Comparison of ENCODE assay signal across 35 cellular contexts in genomic region chr11:65580031-65580692, GRCh38. TPM values are rescaled to one million over a fixed set of nuclear protein-coding genes. Genes with fewer than 3 reads are reported as not detected.
DNase-seq lines count a peak whose midpoint lies in the region; ATAC-seq, FAIRE-seq and TF ChIP-seq lines count a peak whose summit lies in the region.
"Had no signal": no experiment of that assay in that cellular context is flagged by ENCODE, and none has a peak within 500 bp of the region (broad histone marks: within the 10 kb centered on the region; RNA-seq: fewer than 3 reads in every experiment).

No MANE protein-coding gene starts in this region.

- no peak overlapping the region for H2AFZ ChIP-seq in HepG2 (ENCODE audit: low read length)
- H2AFZ ChIP-seq in H9 (ENCODE audit: low read length): no peak overlapping the region

- H3K27me3 Mint-ChIP-seq in H9 (ENCODE audit: low read depth): peaks cover 26% of the 10 kb centered on the region
- H3K27me3 Mint-ChIP-seq: activated CD8-positive, alpha-beta memory T cell treated with anti-CD3 and anti-CD28 coated beads, Interleukin-2, amount 10 ng/mL, durations not matched to agents 7 days and 5 days; IgD-negative memory B cell; naive thymus-derived CD4-positive, alpha-beta T cell had no signal

- CTCF ChIA-PET in HepG2 (lab: Yijun Ruan, JAX; ENCODE audit: low intra/inter-chr PET ratio, low total read pairs): no interaction called here

- 100% methylated on average over 5 of the region's 19 CpGs for WGBS in HepG2 (ENCODE audit: low lambda C conversion rate)
- WGBS in right lobe of liver (ENCODE audit: insufficient coverage, low coverage, low lambda C conversion rate, missing lambda C conversion rate): 100% methylated on average over 2 of the region's 19 CpGs
- WGBS in sigmoid colon, 2 donors: 93% methylated on average over 19 of the region's 19 CpGs
- no CpG with 5 or more reads among the region's 19 CpGs for WGBS in H9 (ENCODE audit: extremely low coverage, insufficient read length, low lambda C conversion rate)

- no peak overlapping the region for H4K5ac ChIP-seq in H9 (ENCODE audit: insufficient read length, low read depth, low read length)

- BruUV-seq in HepG2 (replicated peaks; lab: Mats Ljungman, UMichigan): no TSS peak

- DNase-seq in HepG2 (ENCODE audit: low spot score) (no peak), right lobe of liver (no peak), coronary artery (ENCODE audit: low spot score) (no peak), sigmoid colon (no peak), H9 (no peak), NCI-H748 (lab: John Stamatoyannopoulos, UW; ENCODE audit: unreplicated experiment) (no peak)
- DNase-seq: activated CD4-positive, alpha-beta T cell treated with anti-CD3 and anti-CD28 coated beads for 48 hours; activated CD8-positive, alpha-beta memory T cell treated with anti-CD3 and anti-CD28 coated beads, Interleukin-2, amount 10 ng/mL, durations not matched to agents 7 days and 5 days; activated naive CD4-positive, alpha-beta T cell treated with Interleukin-2 at 50 U/mL for 16 hours; activated T-cell treated with anti-CD3 and anti-CD28 coated beads, Interleukin-2, amount 50 U/mL, for 72 hours; BE2C; cerebellar nuclear complex; COR-L47; DMS53; dorsolateral prefrontal cortex; esophagus squamous epithelium; foreskin keratinocyte; midbrain; naive thymus-derived CD4-positive, alpha-beta T cell; NCI-H146; NCI-H774; occipital lobe; stimulated activated naive CD4-positive, alpha-beta T cell treated with Interleukin-2 at 50 U/mL for 16 hours; WERI-Rb-1 had no signal

- H3K4me3 Mint-ChIP-seq in H9: no peak overlapping the region
- H3K4me3 Mint-ChIP-seq: activated CD8-positive, alpha-beta memory T cell treated with anti-CD3 and anti-CD28 coated beads, Interleukin-2, amount 10 ng/mL, durations not matched to agents 7 days and 5 days; activated T-cell treated with anti-CD3 and anti-CD28 coated beads, Interleukin-2, amount 50 U/mL, for 72 hours; brain had no signal

- H3K27me3 ChIP-seq in HepG2 (ENCODE audit: control insufficient read depth in 1 of 2, insufficient read depth in 2 of 2, low read length in 2 of 2) (no peaks in the 10 kb centered on the region), right lobe of liver (no peaks in the 10 kb centered on the region), sigmoid colon (no peaks in the 10 kb centered on the region), H9 (ENCODE audit: insufficient read depth, low read length) (peaks cover 7% of the 10 kb centered on the region; the same call in 1 of the 2 replicates)
- H3K27me3 ChIP-seq: BE2C, dorsolateral prefrontal cortex, esophagus squamous epithelium had no signal

- no peak overlapping the region for H2BK20ac ChIP-seq in H9 (ENCODE audit: low read depth, low read length, poor library complexity, severe bottlenecking)

- no peak overlapping the region for H3K23ac ChIP-seq in H9 (ENCODE audit: insufficient read length, low read depth, low read length)

- H3K4me1 Mint-ChIP-seq in H9: peaks cover 9 to 18% of the 10 kb centered on the region in 2 experiments

- H3K27ac ChIP-seq in HepG2 (ENCODE audit: extremely low read length, insufficient read depth, low read length): no peak overlapping the region
- no peak overlapping the region for H3K27ac ChIP-seq in right lobe of liver
- H3K27ac ChIP-seq in coronary artery: peak overlapping the region; percentile 15 to 33
- H3K27ac ChIP-seq in sigmoid colon: peak overlapping the region; percentile 64 to 98 (median 86)
- H3K27ac ChIP-seq in H9 (ENCODE audit: insufficient read length, low read depth, low read length): no peak overlapping the region
- H3K27ac ChIP-seq: dorsolateral prefrontal cortex, foreskin keratinocyte, WERI-Rb-1 had no signal

- H3K4me1 ChIP-seq in HepG2 (ENCODE audit: insufficient read depth, low read length): peaks cover 48% of the 10 kb centered on the region
- H3K4me1 ChIP-seq in right lobe of liver: peaks cover 0 to 13% (median 0%) of the 10 kb centered on the region in 4 donors
- H3K4me1 ChIP-seq in sigmoid colon: peaks cover 0 to 65% (median 48%) of the 10 kb centered on the region in 4 donors
- no peaks in the 10 kb centered on the region for H3K4me1 ChIP-seq in H9 (ENCODE audit: insufficient read depth, low read length)
- H3K4me1 ChIP-seq: BE2C had no signal

- H3K56ac ChIP-seq in H9 (ENCODE audit: insufficient read length, low read depth, low read length): no peak overlapping the region

- no peak overlapping the region for H3K4ac ChIP-seq in H9 (ENCODE audit: low read depth, low read length)

- H4K91ac ChIP-seq in H9 (ENCODE audit: insufficient read length, low read depth, low read length): no peak overlapping the region

- H2BK12ac ChIP-seq in H9 (ENCODE audit: insufficient read length, low read depth, low read length): no peak overlapping the region

- in situ Hi-C loops in HepG2 (cut with HindIII; ENCODE audit: extremely low pct_ligation_motif_present, low pct_unique_long_range_greater_than_20kb): no loop called here

- H2AK5ac ChIP-seq in H9 (ENCODE audit: insufficient read length, low read length): no peak overlapping the region

- H3K18ac ChIP-seq in H9 (ENCODE audit: insufficient read length, low read depth, low read length): no peak overlapping the region

- H3K4me2 ChIP-seq in HepG2 (ENCODE audit: low read depth, low read length): no peak overlapping the region
- no peak overlapping the region for H3K4me2 ChIP-seq in H9 (ENCODE audit: insufficient read depth, insufficient read length, low read length)

- no peak for TF ChIP-seq RAD21 in HepG2 (CRISPR knock-in tag; IDR thresholded peaks at IDR 0.05)

- H3K9me3 ChIP-seq in HepG2 (ENCODE audit: low read length): no peaks in the 10 kb centered on the region
- no peaks in the 10 kb centered on the region for H3K9me3 ChIP-seq in right lobe of liver
- no peaks in the 10 kb centered on the region for H3K9me3 ChIP-seq in sigmoid colon
- no peaks in the 10 kb centered on the region for H3K9me3 ChIP-seq in H9 (ENCODE audit: control insufficient read depth, low read depth, low read length)
- H3K9me3 ChIP-seq: BE2C, esophagus squamous epithelium had no signal

- 0 out of 5 replicates have a peak, but pooled peaks cover 0 to 4% of the 10 kb centered on the region in 2 experiments for H3K36me3 ChIP-seq in HepG2 (replicated peaks in 1 of 2; ENCODE audit: control insufficient read depth in 1 of 2, insufficient read depth in 2 of 2, low read length in 2 of 2)
- H3K36me3 ChIP-seq in right lobe of liver: no peaks in the 10 kb centered on the region
- peaks cover 41 to 71% (median 47%) of the 10 kb centered on the region in 4 donors for H3K36me3 ChIP-seq in sigmoid colon
- H3K36me3 ChIP-seq: BE2C had no signal

- H3K14ac ChIP-seq in H9 (ENCODE audit: insufficient read depth, low read length): no peak overlapping the region

- H3K79me1 ChIP-seq in H9 (ENCODE audit: insufficient read depth, low read depth, low read length, poor library complexity, severe bottlenecking): no peaks in the 10 kb centered on the region

- H2BK5ac ChIP-seq in H9 (ENCODE audit: insufficient read length, low read length): no peak overlapping the region

- POLR2A ChIA-PET in HepG2 (lab: Yijun Ruan, JAX): interaction anchor here (0.6 kb wide), 1 partner anchor 24 kb away, joined by 3 read pairs; no protein-coding TSS in a partner anchor

- H2BK15ac ChIP-seq in H9 (ENCODE audit: low read depth, low read length): no peak overlapping the region

- TF ChIP-seq EP300 in HepG2 (IDR thresholded peaks at IDR 0.05; ENCODE audit: low read depth in 2 of 2, low read length in 2 of 2) (no peak), HepG2 (CRISPR knock-in tag; IDR thresholded peaks at IDR 0.05; ENCODE audit: borderline replicate concordance) (no peak), sigmoid colon (IDR thresholded peaks at IDR 0.05) (no peak)

- H3K4me3 ChIP-seq in HepG2 (replicated peaks in 1 of 3; ENCODE audit: insufficient read depth in 1 of 3, low read depth in 2 of 3, low read length in 3 of 3) (no peak overlapping the region), right lobe of liver (no peak overlapping the region), coronary artery (no peak overlapping the region), sigmoid colon (no peak overlapping the region)
- H3K4me3 ChIP-seq: dorsolateral prefrontal cortex, esophagus squamous epithelium, skin epidermis had no signal

- no peak overlapping the region for H3T11ph ChIP-seq in H9 (ENCODE audit: low read length)

- no peak for TF ChIP-seq POLR2A in HepG2 (IDR thresholded peaks at IDR 0.05; ENCODE audit: insufficient read depth in 1 of 2, low read depth in 2 of 2, low read length in 2 of 2)
- TF ChIP-seq POLR2A in right lobe of liver (IDR thresholded peaks at IDR 0.05): no peak
- no peak for TF ChIP-seq POLR2A in sigmoid colon (IDR thresholded peaks at IDR 0.05)

- no peaks in the 10 kb centered on the region for H3K36me3 Mint-ChIP-seq in H9 (ENCODE audit: insufficient read depth in 1 of 3, low read depth in 3 of 3)
- H3K36me3 Mint-ChIP-seq: IgD-negative memory B cell had no signal

- H3K27ac Mint-ChIP-seq in H9: no peak overlapping the region
- H3K27ac Mint-ChIP-seq: activated CD8-positive, alpha-beta memory T cell treated with anti-CD3 and anti-CD28 coated beads, Interleukin-2, amount 10 ng/mL, durations not matched to agents 7 days and 5 days; brain had no signal

- no peak overlapping the region for H2BK120ac ChIP-seq in H9 (ENCODE audit: low read depth, low read length, poor library complexity, severe bottlenecking)

- H3K9ac ChIP-seq in HepG2 (ENCODE audit: insufficient read depth, low read depth, low read length): no peak overlapping the region
- H3K9ac ChIP-seq in H9 (ENCODE audit: extremely low read depth, insufficient read length, low read length): no peak overlapping the region

- no peaks in the 10 kb centered on the region for H3K23me2 ChIP-seq in H9 (ENCODE audit: insufficient read length, low read depth, low read length, poor library complexity, severe bottlenecking)

- H4K8ac ChIP-seq in H9 (replicated peaks; ENCODE audit: insufficient read length, low read depth, low read length): no peak overlapping the region

- H4K20me1 ChIP-seq in HepG2 (ENCODE audit: insufficient read depth, low read length) (no peaks in the 10 kb centered on the region), H9 (ENCODE audit: control insufficient read depth, insufficient read depth, insufficient read length) (no peaks in the 10 kb centered on the region)

- ATAC-seq in HepG2 (no peak), right lobe of liver (no peak), HG03139 (IDR thresholded peaks at IDR 0.05; ENCODE audit: unreplicated experiment) (no peak)
- ATAC-seq: activated CD8-positive, alpha-beta memory T cell treated with anti-CD3 and anti-CD28 coated beads, Interleukin-2, amount 10 ng/mL, durations not matched to agents 7 days and 5 days; activated T-cell treated with anti-CD3 and anti-CD28 coated beads, Interleukin-2, amount 50 U/mL, for 72 hours; foreskin keratinocyte; HCT116; naive thymus-derived CD4-positive, alpha-beta T cell had no signal

- FAIRE-seq in HepG2 (lab: Jason Lieb, UNC): no peak
- FAIRE-seq: endometrium, GM12892, RCC 7860, urothelium cell line had no signal

- no peaks in the 10 kb centered on the region for H3K9me3 Mint-ChIP-seq in H9
- H3K9me3 Mint-ChIP-seq: activated T-cell treated with anti-CD3 and anti-CD28 coated beads, Interleukin-2, amount 50 U/mL, for 72 hours; IgD-negative memory B cell; naive thymus-derived CD4-positive, alpha-beta T cell had no signal

- intact Hi-C loops in HepG2 (cut with micrococcal nuclease; ENCODE audit: unreplicated experiment) (no loop called here), right lobe of liver (cut with DNase I) (no loop called here), sigmoid colon (cut with DNase I) (no loop called here)

- H3K79me2 ChIP-seq in HepG2 (ENCODE audit: insufficient read depth, low read length) (peaks cover 1% of the 10 kb centered on the region), H9 (ENCODE audit: insufficient read depth, low read length) (no peaks in the 10 kb centered on the region)

- TF ChIP-seq CTCF in HepG2 (CRISPR knock-in tag; IDR thresholded peaks at IDR 0.05): no peak
- no peak for TF ChIP-seq CTCF in right lobe of liver (IDR thresholded peaks at IDR 0.05)
- TF ChIP-seq CTCF in coronary artery (IDR thresholded peaks at IDR 0.05): no peak
- no peak for TF ChIP-seq CTCF in sigmoid colon (IDR thresholded peaks at IDR 0.05)
- TF ChIP-seq CTCF in H9 (conservative IDR thresholded peaks at IDR 0.05): no peak

RNA-seq across cellular contexts. Expression of gene EHBP1L1, which starts 4.3 kb away (rescaled TPM):
- total RNA-seq in HepG2 (2016; rRNA removed; fragmentation: Illumina TruSeq; extraction: Trizol) (5.4 and 10.6 TPM in 2 replicates), right lobe of liver (10 to 100 TPM; 10.0 to 29.9 (median 13.7) TPM), sigmoid colon (100 to 1,000 TPM; 148 to 366 (median 194) TPM), H9 (2021) (13.8 and 14.5 TPM in 2 replicates)
- total RNA-seq in HepG2 (2016; cell fraction: cytosol; rRNA removed; fragmentation: Illumina TruSeq; extraction: Trizol; ENCODE audit: low read depth): 2.5 and 2.6 TPM in 2 replicates
- 3.9 and 9.7 TPM in 2 replicates for total RNA-seq in HepG2 (2016; cell fraction: insoluble cytoplasmic fraction; rRNA removed; fragmentation: Illumina TruSeq; extraction: Trizol)
- 3.4 TPM in 2 replicates for total RNA-seq in HepG2 (2016; cell fraction: membrane; rRNA removed; fragmentation: Illumina TruSeq; extraction: Trizol)
- 7.8 and 8.4 TPM in 2 replicates for total RNA-seq in HepG2 (2016; cell fraction: nucleus; rRNA removed; fragmentation: Illumina TruSeq; extraction: Trizol)
- polyA plus RNA-seq in HepG2 (2011; rRNA removed) (8.3 and 14.4 TPM in 2 replicates), sigmoid colon (10 to 100 TPM; 31.2 to 71.2 (median 71.2) TPM)
- 7.1 and 10.0 TPM in 2 replicates for polyA plus RNA-seq in HepG2 (2011; cell fraction: cytosol; rRNA removed)
- 74.9 and 85.5 TPM in 2 replicates for polyA plus RNA-seq in HepG2 (2011; cell fraction: nucleus; rRNA removed)
- 9.8 and 10.7 TPM in 2 replicates for polyA plus RNA-seq in HepG2 (2012)
- 0.58 and 0.94 TPM in 2 replicates for polyA plus RNA-seq in HepG2 (2016; cell fraction: cytosol; fragmentation: Illumina TruSeq; extraction: Trizol; ENCODE audit: low read depth)
- polyA plus RNA-seq in HepG2 (2016; cell fraction: insoluble cytoplasmic fraction; fragmentation: Illumina TruSeq; extraction: Trizol; ENCODE audit: low read depth): 4.6 and 5.1 TPM in 2 replicates
- 0.79 and 1.3 TPM in 2 replicates for polyA plus RNA-seq in HepG2 (2016; cell fraction: membrane; fragmentation: Illumina TruSeq; extraction: Trizol; ENCODE audit: low read depth)
- polyA plus RNA-seq in HepG2 (2016; cell fraction: nucleus; fragmentation: Illumina TruSeq; extraction: Trizol; ENCODE audit: insufficient read depth, low read depth): 27.0 and 30.2 TPM in 2 replicates
- polyA minus RNA-seq in HepG2 (2011; rRNA and poly(A)+ RNA removed; ENCODE audit: low replicate concordance): 23.3 and 45.1 TPM in 2 replicates
- 7.6 and 13.2 TPM in 2 replicates for polyA minus RNA-seq in HepG2 (2011; cell fraction: cytosol; rRNA and poly(A)+ RNA removed)
- 6.4 and 11.8 TPM in 2 replicates for polyA minus RNA-seq in HepG2 (2011; cell fraction: nucleus; rRNA and poly(A)+ RNA removed)

RNA-seq across cellular contexts. Expression of gene FAM89B, which starts 7.8 kb away (rescaled TPM):
- total RNA-seq in HepG2 (2016; rRNA removed; fragmentation: Illumina TruSeq; extraction: Trizol) (3.6 and 5.7 TPM in 2 replicates), right lobe of liver (10 to 100 TPM; 12.8 to 20.6 (median 14.6) TPM), sigmoid colon (10 to 100 TPM; 61.2 to 96.7 (median 91.6) TPM), H9 (2021) (20.0 and 21.7 TPM in 2 replicates)
- 7.8 and 8.7 TPM in 2 replicates for total RNA-seq in HepG2 (2016; cell fraction: cytosol; rRNA removed; fragmentation: Illumina TruSeq; extraction: Trizol; ENCODE audit: low read depth)
- total RNA-seq in HepG2 (2016; cell fraction: insoluble cytoplasmic fraction; rRNA removed; fragmentation: Illumina TruSeq; extraction: Trizol): 4.0 and 5.2 TPM in 2 replicates
- 8.0 and 9.6 TPM in 2 replicates for total RNA-seq in HepG2 (2016; cell fraction: membrane; rRNA removed; fragmentation: Illumina TruSeq; extraction: Trizol)
- total RNA-seq in HepG2 (2016; cell fraction: nucleus; rRNA removed; fragmentation: Illumina TruSeq; extraction: Trizol): 2.9 and 4.0 TPM in 2 replicates
- polyA plus RNA-seq in HepG2 (2011; rRNA removed) (8.0 and 11.5 TPM in 2 replicates), sigmoid colon (10 to 100 TPM; 34.0 to 63.3 (median 38.4) TPM)
- polyA plus RNA-seq in HepG2 (2011; cell fraction: cytosol; rRNA removed): 5.8 and 9.6 TPM in 2 replicates
- 29.0 and 34.8 TPM in 2 replicates for polyA plus RNA-seq in HepG2 (2011; cell fraction: nucleus; rRNA removed)
- polyA plus RNA-seq in HepG2 (2012): 3.6 and 5.3 TPM in 2 replicates
- polyA plus RNA-seq in HepG2 (2016; cell fraction: cytosol; fragmentation: Illumina TruSeq; extraction: Trizol; ENCODE audit: low read depth): 19.5 and 20.4 TPM in 2 replicates
- polyA plus RNA-seq in HepG2 (2016; cell fraction: insoluble cytoplasmic fraction; fragmentation: Illumina TruSeq; extraction: Trizol; ENCODE audit: low read depth): 7.9 and 9.1 TPM in 2 replicates
- 15.3 and 15.7 TPM in 2 replicates for polyA plus RNA-seq in HepG2 (2016; cell fraction: membrane; fragmentation: Illumina TruSeq; extraction: Trizol; ENCODE audit: low read depth)
- polyA plus RNA-seq in HepG2 (2016; cell fraction: nucleus; fragmentation: Illumina TruSeq; extraction: Trizol; ENCODE audit: insufficient read depth, low read depth): 11.6 and 13.0 TPM in 2 replicates
- 11.8 and 23.8 TPM in 2 replicates for polyA minus RNA-seq in HepG2 (2011; rRNA and poly(A)+ RNA removed; ENCODE audit: low replicate concordance)
- polyA minus RNA-seq in HepG2 (2011; cell fraction: cytosol; rRNA and poly(A)+ RNA removed): 1.9 and 4.2 TPM in 2 replicates
- 4.5 and 5.1 TPM in 2 replicates for polyA minus RNA-seq in HepG2 (2011; cell fraction: nucleus; rRNA and poly(A)+ RNA removed)

RNA-seq across cellular contexts. Expression of gene ZNRD2, which starts 9.9 kb away (rescaled TPM):
- 34.0 and 40.0 TPM in 2 replicates for total RNA-seq in HepG2 (2016; rRNA removed; fragmentation: Illumina TruSeq; extraction: Trizol)
- 15.3 and 19.2 TPM in 2 replicates for total RNA-seq in HepG2 (2016; cell fraction: cytosol; rRNA removed; fragmentation: Illumina TruSeq; extraction: Trizol; ENCODE audit: low read depth)
- total RNA-seq in HepG2 (2016; cell fraction: insoluble cytoplasmic fraction; rRNA removed; fragmentation: Illumina TruSeq; extraction: Trizol): 32.9 and 41.5 TPM in 2 replicates
- total RNA-seq in HepG2 (2016; cell fraction: membrane; rRNA removed; fragmentation: Illumina TruSeq; extraction: Trizol): 16.0 and 17.9 TPM in 2 replicates
- 11.5 and 15.7 TPM in 2 replicates for total RNA-seq in HepG2 (2016; cell fraction: nucleus; rRNA removed; fragmentation: Illumina TruSeq; extraction: Trizol)
- polyA plus RNA-seq in HepG2 (2011; rRNA removed): 29.2 and 31.4 TPM in 2 replicates
- 24.1 and 41.2 TPM in 2 replicates for polyA plus RNA-seq in HepG2 (2011; cell fraction: cytosol; rRNA removed)
- polyA plus RNA-seq in HepG2 (2011; cell fraction: nucleus; rRNA removed): 48.9 and 54.8 TPM in 2 replicates
- polyA plus RNA-seq in HepG2 (2012): 25.2 and 28.5 TPM in 2 replicates
- 26.6 and 28.0 TPM in 2 replicates for polyA plus RNA-seq in HepG2 (2016; cell fraction: cytosol; fragmentation: Illumina TruSeq; extraction: Trizol; ENCODE audit: low read depth)
- 42.9 and 46.1 TPM in 2 replicates for polyA plus RNA-seq in HepG2 (2016; cell fraction: insoluble cytoplasmic fraction; fragmentation: Illumina TruSeq; extraction: Trizol; ENCODE audit: low read depth)
- 23.7 and 24.4 TPM in 2 replicates for polyA plus RNA-seq in HepG2 (2016; cell fraction: membrane; fragmentation: Illumina TruSeq; extraction: Trizol; ENCODE audit: low read depth)
- 31.1 and 33.2 TPM in 2 replicates for polyA plus RNA-seq in HepG2 (2016; cell fraction: nucleus; fragmentation: Illumina TruSeq; extraction: Trizol; ENCODE audit: insufficient read depth, low read depth)
- 18.6 and 34.8 TPM in 2 replicates for polyA minus RNA-seq in HepG2 (2011; rRNA and poly(A)+ RNA removed; ENCODE audit: low replicate concordance)
- polyA minus RNA-seq in HepG2 (2011; cell fraction: cytosol; rRNA and poly(A)+ RNA removed): 8.6 and 11.3 TPM in 2 replicates
- polyA minus RNA-seq in HepG2 (2011; cell fraction: nucleus; rRNA and poly(A)+ RNA removed): 12.0 and 19.5 TPM in 2 replicates
- total RNA-seq in right lobe of liver: 10 to 100 TPM; 11.6 to 43.2 (median 16.5) TPM
- total RNA-seq in sigmoid colon: 10 to 100 TPM; 24.9 to 61.0 (median 58.5) TPM
- 10 to 100 TPM; 30.7 to 52.6 (median 36.6) TPM for polyA plus RNA-seq in sigmoid colon
- 43.7 and 45.8 TPM in 2 replicates for total RNA-seq in H9 (2021)

RNA-seq across cellular contexts. Expression of gene KCNK7, which starts 15.4 kb away (rescaled TPM):
- total RNA-seq in HepG2 (2016; rRNA removed; fragmentation: Illumina TruSeq; extraction: Trizol) (not detected in 2 replicates), right lobe of liver (under 1 TPM in 1 of 6 experiments, not detected in 5; 0.31 TPM), sigmoid colon (under 1 TPM in 2 of 4 donors, not detected in 2; 0.54 to 0.71 TPM), H9 (2021) (1.8 and 2.8 TPM in 2 replicates)
- not detected in 2 replicates for total RNA-seq in HepG2 (2016; cell fraction: cytosol; rRNA removed; fragmentation: Illumina TruSeq; extraction: Trizol; ENCODE audit: low read depth)
- not detected in 2 replicates for total RNA-seq in HepG2 (2016; cell fraction: insoluble cytoplasmic fraction; rRNA removed; fragmentation: Illumina TruSeq; extraction: Trizol)
- not detected in 2 replicates for total RNA-seq in HepG2 (2016; cell fraction: membrane; rRNA removed; fragmentation: Illumina TruSeq; extraction: Trizol)
- 1.2 TPM in 1 of 2 replicates, not detected in the other for total RNA-seq in HepG2 (2016; cell fraction: nucleus; rRNA removed; fragmentation: Illumina TruSeq; extraction: Trizol)
- polyA plus RNA-seq in HepG2 (2011; rRNA removed) (0.11 and 0.14 TPM in 2 replicates), sigmoid colon (1 to 10 TPM in 1 of 3 donors, not detected in 2; 1.4 TPM)
- polyA plus RNA-seq in HepG2 (2011; cell fraction: cytosol; rRNA removed): 0.04 TPM in 1 of 2 replicates, not detected in the other
- 0.69 and 0.97 TPM in 2 replicates for polyA plus RNA-seq in HepG2 (2011; cell fraction: nucleus; rRNA removed)
- polyA plus RNA-seq in HepG2 (2012): 0.28 TPM in 1 of 2 replicates, not detected in the other
- not detected in 2 replicates for polyA plus RNA-seq in HepG2 (2016; cell fraction: cytosol; fragmentation: Illumina TruSeq; extraction: Trizol; ENCODE audit: low read depth)
- polyA plus RNA-seq in HepG2 (2016; cell fraction: insoluble cytoplasmic fraction; fragmentation: Illumina TruSeq; extraction: Trizol; ENCODE audit: low read depth): not detected in 2 replicates
- not detected in 2 replicates for polyA plus RNA-seq in HepG2 (2016; cell fraction: membrane; fragmentation: Illumina TruSeq; extraction: Trizol; ENCODE audit: low read depth)
- 0.38 and 0.77 TPM in 2 replicates for polyA plus RNA-seq in HepG2 (2016; cell fraction: nucleus; fragmentation: Illumina TruSeq; extraction: Trizol; ENCODE audit: insufficient read depth, low read depth)
- 0.33 and 0.90 TPM in 2 replicates for polyA minus RNA-seq in HepG2 (2011; rRNA and poly(A)+ RNA removed; ENCODE audit: low replicate concordance)
- not detected in 2 replicates for polyA minus RNA-seq in HepG2 (2011; cell fraction: cytosol; rRNA and poly(A)+ RNA removed)
- 0.75 and 1.2 TPM in 2 replicates for polyA minus RNA-seq in HepG2 (2011; cell fraction: nucleus; rRNA and poly(A)+ RNA removed)
- total RNA-seq: kidney epithelial cell, temporal lobe had no signal
- polyA plus RNA-seq: IgD-negative memory B cell had no signal

RNA-seq across cellular contexts. Expression of gene LTBP3, which starts 22.0 kb away (rescaled TPM):
- total RNA-seq in HepG2 (2016; rRNA removed; fragmentation: Illumina TruSeq; extraction: Trizol) (4.2 and 12.2 TPM in 2 replicates), right lobe of liver (10 to 100 TPM; 26.6 to 94.1 (median 46.8) TPM), sigmoid colon (100 to 1,000 TPM in 2 of 4 donors, 10 to 100 TPM in 2; 79.6 to 268 (median 117) TPM), H9 (2021) (10.6 and 12.1 TPM in 2 replicates)
- total RNA-seq in HepG2 (2016; cell fraction: cytosol; rRNA removed; fragmentation: Illumina TruSeq; extraction: Trizol; ENCODE audit: low read depth): 3.8 and 4.6 TPM in 2 replicates
- total RNA-seq in HepG2 (2016; cell fraction: insoluble cytoplasmic fraction; rRNA removed; fragmentation: Illumina TruSeq; extraction: Trizol): 3.1 and 14.2 TPM in 2 replicates
- 6.5 and 7.6 TPM in 2 replicates for total RNA-seq in HepG2 (2016; cell fraction: membrane; rRNA removed; fragmentation: Illumina TruSeq; extraction: Trizol)
- 18.0 and 20.1 TPM in 2 replicates for total RNA-seq in HepG2 (2016; cell fraction: nucleus; rRNA removed; fragmentation: Illumina TruSeq; extraction: Trizol)
- polyA plus RNA-seq in HepG2 (2011; rRNA removed) (60.3 and 68.1 TPM in 2 replicates), sigmoid colon (10 to 100 TPM in 1 of 3 donors, 1 to 10 TPM in 2; 3.9 to 34.0 (median 9.6) TPM)
- polyA plus RNA-seq in HepG2 (2011; cell fraction: cytosol; rRNA removed): 16.4 and 24.6 TPM in 2 replicates
- 549 and 694 TPM in 2 replicates for polyA plus RNA-seq in HepG2 (2011; cell fraction: nucleus; rRNA removed)
- polyA plus RNA-seq in HepG2 (2012): 41.0 and 45.6 TPM in 2 replicates
- polyA plus RNA-seq in HepG2 (2016; cell fraction: cytosol; fragmentation: Illumina TruSeq; extraction: Trizol; ENCODE audit: low read depth): 2.1 and 2.8 TPM in 2 replicates
- polyA plus RNA-seq in HepG2 (2016; cell fraction: insoluble cytoplasmic fraction; fragmentation: Illumina TruSeq; extraction: Trizol; ENCODE audit: low read depth): 7.3 and 9.4 TPM in 2 replicates
- polyA plus RNA-seq in HepG2 (2016; cell fraction: membrane; fragmentation: Illumina TruSeq; extraction: Trizol; ENCODE audit: low read depth): 6.0 and 7.1 TPM in 2 replicates
- 129 and 139 TPM in 2 replicates for polyA plus RNA-seq in HepG2 (2016; cell fraction: nucleus; fragmentation: Illumina TruSeq; extraction: Trizol; ENCODE audit: insufficient read depth, low read depth)
- 12.7 and 25.1 TPM in 2 replicates for polyA minus RNA-seq in HepG2 (2011; rRNA and poly(A)+ RNA removed; ENCODE audit: low replicate concordance)
- polyA minus RNA-seq in HepG2 (2011; cell fraction: cytosol; rRNA and poly(A)+ RNA removed): 13.7 and 23.3 TPM in 2 replicates
- polyA minus RNA-seq in HepG2 (2011; cell fraction: nucleus; rRNA and poly(A)+ RNA removed): 36.4 and 39.8 TPM in 2 replicates

Comparison
In these comparisons a context has a peak if more than half of its experiments do, and no peak if none do; other contexts are left out.
1. H3K27ac ChIP-seq: peak in coronary artery (2 of 2) and sigmoid colon (4 of 4); none in HepG2 (single experiment), right lobe of liver (0 of 3) and H9 (single experiment).